In the genomic region with DNA sequence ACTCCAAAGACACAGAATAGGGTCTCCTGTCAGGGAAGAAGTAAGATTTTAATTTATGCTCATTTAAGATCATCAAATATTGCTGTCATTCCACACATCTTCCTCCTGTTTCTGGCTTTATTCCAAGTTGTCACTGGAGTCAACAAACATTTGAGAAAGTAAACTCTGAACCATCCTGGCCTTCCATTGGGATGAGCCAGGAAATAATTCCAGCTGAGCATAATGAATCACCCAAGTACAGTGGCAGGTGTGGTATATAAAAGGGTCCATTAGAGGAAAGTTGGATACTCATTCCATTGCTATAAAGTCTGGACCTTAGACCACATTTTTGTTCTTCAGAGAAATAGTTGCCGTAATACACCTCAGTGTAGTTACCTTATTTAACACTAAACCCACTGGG, we compare ENCODE assay signal across 1 cellular context.
TF ChIP-seq lines count a peak whose summit lies in the region.

No MANE protein-coding gene starts in this region.

TF ChIP-seq in HepG2, 621 proteins besides CTCF, POLR2A, EP300 and RAD21 (continued from another document):
- TF ChIP-seq FOSL2 (CRISPR knock-in tag; IDR thresholded peaks at IDR 0.05) = 0 out of 2 replicates have a peak, but pooled peaks have one; percentile 9
